1 cellular context compared by ENCODE assay signal in the genomic region with DNA sequence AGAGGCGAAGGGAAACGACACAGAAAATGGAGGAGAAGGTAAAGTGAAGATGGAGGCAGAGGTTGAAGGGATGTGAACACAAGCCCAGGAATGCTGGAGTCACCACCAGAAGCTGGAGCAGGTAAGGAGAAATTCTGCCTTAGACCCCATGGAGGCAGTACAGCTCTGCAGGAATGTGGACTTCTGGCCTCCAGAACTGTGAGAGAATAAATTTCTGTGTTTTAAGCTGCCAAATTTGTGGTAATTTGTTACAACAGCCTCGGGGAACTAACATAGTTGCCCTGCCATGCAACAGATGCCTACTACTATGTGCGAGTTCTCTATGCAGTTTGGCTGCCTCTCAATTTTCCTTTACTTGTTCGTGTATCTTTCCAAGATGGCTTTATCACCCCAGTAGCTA.
TF ChIP-seq lines count a peak whose summit lies in the region.

No MANE protein-coding gene starts in this region.

TF ChIP-seq in GM23338, 12 proteins besides CTCF, POLR2A, EP300 and RAD21:
- TF ChIP-seq, protein P1, sequence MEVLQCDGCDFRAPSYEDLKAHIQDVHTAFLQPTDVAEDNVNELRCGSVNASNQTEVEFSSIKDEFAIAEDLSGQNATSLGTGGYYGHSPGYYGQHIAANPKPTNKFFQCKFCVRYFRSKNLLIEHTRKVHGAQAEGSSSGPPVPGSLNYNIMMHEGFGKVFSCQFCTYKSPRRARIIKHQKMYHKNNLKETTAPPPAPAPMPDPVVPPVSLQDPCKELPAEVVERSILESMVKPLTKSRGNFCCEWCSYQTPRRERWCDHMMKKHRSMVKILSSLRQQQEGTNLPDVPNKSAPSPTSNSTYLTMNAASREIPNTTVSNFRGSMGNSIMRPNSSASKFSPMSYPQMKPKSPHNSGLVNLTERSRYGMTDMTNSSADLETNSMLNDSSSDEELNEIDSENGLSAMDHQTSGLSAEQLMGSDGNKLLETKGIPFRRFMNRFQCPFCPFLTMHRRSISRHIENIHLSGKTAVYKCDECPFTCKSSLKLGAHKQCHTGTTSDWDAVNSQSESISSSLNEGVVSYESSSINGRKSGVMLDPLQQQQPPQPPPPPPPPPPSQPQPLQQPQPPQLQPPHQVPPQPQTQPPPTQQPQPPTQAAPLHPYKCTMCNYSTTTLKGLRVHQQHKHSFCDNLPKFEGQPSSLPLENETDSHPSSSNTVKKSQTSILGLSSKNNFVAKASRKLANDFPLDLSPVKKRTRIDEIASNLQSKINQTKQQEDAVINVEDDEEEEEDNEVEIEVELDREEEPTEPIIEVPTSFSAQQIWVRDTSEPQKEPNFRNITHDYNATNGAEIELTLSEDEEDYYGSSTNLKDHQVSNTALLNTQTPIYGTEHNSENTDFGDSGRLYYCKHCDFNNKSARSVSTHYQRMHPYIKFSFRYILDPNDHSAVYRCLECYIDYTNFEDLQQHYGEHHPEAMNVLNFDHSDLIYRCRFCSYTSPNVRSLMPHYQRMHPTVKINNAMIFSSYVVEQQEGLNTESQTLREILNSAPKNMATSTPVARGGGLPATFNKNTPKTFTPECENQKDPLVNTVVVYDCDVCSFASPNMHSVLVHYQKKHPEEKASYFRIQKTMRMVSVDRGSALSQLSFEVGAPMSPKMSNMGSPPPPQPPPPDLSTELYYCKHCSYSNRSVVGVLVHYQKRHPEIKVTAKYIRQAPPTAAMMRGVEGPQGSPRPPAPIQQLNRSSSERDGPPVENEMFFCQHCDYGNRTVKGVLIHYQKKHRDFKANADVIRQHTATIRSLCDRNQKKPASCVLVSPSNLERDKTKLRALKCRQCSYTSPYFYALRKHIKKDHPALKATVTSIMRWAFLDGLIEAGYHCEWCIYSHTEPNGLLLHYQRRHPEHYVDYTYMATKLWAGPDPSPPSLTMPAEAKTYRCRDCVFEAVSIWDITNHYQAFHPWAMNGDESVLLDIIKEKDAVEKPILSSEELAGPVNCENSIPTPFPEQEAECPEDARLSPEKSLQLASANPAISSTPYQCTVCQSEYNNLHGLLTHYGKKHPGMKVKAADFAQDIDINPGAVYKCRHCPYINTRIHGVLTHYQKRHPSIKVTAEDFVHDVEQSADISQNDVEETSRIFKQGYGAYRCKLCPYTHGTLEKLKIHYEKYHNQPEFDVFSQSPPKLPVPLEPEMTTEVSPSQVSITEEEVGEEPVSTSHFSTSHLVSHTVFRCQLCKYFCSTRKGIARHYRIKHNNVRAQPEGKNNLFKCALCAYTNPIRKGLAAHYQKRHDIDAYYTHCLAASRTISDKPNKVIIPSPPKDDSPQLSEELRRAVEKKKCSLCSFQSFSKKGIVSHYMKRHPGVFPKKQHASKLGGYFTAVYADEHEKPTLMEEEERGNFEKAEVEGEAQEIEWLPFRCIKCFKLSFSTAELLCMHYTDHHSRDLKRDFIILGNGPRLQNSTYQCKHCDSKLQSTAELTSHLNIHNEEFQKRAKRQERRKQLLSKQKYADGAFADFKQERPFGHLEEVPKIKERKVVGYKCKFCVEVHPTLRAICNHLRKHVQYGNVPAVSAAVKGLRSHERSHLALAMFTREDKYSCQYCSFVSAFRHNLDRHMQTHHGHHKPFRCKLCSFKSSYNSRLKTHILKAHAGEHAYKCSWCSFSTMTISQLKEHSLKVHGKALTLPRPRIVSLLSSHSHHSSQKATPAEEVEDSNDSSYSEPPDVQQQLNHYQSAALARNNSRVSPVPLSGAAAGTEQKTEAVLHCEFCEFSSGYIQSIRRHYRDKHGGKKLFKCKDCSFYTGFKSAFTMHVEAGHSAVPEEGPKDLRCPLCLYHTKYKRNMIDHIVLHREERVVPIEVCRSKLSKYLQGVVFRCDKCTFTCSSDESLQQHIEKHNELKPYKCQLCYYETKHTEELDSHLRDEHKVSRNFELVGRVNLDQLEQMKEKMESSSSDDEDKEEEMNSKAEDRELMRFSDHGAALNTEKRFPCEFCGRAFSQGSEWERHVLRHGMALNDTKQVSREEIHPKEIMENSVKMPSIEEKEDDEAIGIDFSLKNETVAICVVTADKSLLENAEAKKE (CRISPR knock-in tag; IDR thresholded peaks at IDR 0.05) = no peak
- TF ChIP-seq, protein P2, sequence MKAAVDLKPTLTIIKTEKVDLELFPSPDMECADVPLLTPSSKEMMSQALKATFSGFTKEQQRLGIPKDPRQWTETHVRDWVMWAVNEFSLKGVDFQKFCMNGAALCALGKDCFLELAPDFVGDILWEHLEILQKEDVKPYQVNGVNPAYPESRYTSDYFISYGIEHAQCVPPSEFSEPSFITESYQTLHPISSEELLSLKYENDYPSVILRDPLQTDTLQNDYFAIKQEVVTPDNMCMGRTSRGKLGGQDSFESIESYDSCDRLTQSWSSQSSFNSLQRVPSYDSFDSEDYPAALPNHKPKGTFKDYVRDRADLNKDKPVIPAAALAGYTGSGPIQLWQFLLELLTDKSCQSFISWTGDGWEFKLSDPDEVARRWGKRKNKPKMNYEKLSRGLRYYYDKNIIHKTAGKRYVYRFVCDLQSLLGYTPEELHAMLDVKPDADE (IDR thresholded peaks at IDR 0.05) = no peak
- TF ChIP-seq POLR2AphosphoS5 (IDR thresholded peaks at IDR 0.05; ENCODE audit: low read depth) = no peak
- TF ChIP-seq ZNF331 (CRISPR knock-in tag; IDR thresholded peaks at IDR 0.05; ENCODE audit: low read depth) = no peak
- TF ChIP-seq NANOG (IDR thresholded peaks at IDR 0.05; ENCODE audit: borderline replicate concordance) = no peak
- no peak for TF ChIP-seq EZH2 (IDR thresholded peaks at IDR 0.05; ENCODE audit: low read depth, unreplicated experiment)
- TF ChIP-seq EZH2phosphoT487 (IDR thresholded peaks at IDR 0.05; ENCODE audit: unreplicated experiment) = no peak
- no peak for TF ChIP-seq STAT1 (IDR thresholded peaks at IDR 0.05; ENCODE audit: unreplicated experiment)
- no peak for TF ChIP-seq ZNF114 (CRISPR knock-in tag; IDR thresholded peaks at IDR 0.05)
- TF ChIP-seq JUNB (IDR thresholded peaks at IDR 0.05; ENCODE audit: unreplicated experiment) = no peak
- no peak for TF ChIP-seq CREB1 (CRISPR knock-in tag; IDR thresholded peaks at IDR 0.05; ENCODE audit: low read depth)
- TF ChIP-seq, protein P3, sequence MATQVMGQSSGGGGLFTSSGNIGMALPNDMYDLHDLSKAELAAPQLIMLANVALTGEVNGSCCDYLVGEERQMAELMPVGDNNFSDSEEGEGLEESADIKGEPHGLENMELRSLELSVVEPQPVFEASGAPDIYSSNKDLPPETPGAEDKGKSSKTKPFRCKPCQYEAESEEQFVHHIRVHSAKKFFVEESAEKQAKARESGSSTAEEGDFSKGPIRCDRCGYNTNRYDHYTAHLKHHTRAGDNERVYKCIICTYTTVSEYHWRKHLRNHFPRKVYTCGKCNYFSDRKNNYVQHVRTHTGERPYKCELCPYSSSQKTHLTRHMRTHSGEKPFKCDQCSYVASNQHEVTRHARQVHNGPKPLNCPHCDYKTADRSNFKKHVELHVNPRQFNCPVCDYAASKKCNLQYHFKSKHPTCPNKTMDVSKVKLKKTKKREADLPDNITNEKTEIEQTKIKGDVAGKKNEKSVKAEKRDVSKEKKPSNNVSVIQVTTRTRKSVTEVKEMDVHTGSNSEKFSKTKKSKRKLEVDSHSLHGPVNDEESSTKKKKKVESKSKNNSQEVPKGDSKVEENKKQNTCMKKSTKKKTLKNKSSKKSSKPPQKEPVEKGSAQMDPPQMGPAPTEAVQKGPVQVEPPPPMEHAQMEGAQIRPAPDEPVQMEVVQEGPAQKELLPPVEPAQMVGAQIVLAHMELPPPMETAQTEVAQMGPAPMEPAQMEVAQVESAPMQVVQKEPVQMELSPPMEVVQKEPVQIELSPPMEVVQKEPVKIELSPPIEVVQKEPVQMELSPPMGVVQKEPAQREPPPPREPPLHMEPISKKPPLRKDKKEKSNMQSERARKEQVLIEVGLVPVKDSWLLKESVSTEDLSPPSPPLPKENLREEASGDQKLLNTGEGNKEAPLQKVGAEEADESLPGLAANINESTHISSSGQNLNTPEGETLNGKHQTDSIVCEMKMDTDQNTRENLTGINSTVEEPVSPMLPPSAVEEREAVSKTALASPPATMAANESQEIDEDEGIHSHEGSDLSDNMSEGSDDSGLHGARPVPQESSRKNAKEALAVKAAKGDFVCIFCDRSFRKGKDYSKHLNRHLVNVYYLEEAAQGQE (IDR thresholded peaks at IDR 0.05; ENCODE audit: unreplicated experiment) = no peak
